Comparison of ENCODE assay signal across 8 cellular contexts in the genomic region with DNA sequence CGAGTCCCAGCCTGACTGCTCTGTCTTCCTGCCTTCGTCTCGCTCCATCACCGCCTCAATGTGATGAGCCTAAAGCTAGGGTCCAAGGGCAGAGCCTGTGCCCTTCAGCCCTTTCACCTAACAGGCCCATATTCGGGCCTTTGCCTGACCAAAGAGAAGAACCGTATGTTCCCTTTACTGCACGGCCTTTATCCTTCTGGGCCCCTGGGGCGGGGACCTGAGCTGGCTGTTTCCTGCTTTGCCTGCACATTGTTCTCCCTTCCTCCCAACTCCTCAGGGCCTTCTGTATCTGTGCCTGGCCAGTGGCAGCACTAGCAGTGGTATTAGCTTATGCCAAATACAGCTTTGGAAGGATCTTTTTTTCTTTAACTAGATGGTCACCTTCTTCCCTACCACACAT. TPM values are rescaled to one million over a fixed set of nuclear protein-coding genes. Genes with fewer than 3 reads are reported as not detected.
A peak's percentile ranks its signal among the peaks of the same experiment; 100 is the strongest.
DNase-seq lines count a peak whose midpoint lies in the region; ATAC-seq and TF ChIP-seq lines count a peak whose summit lies in the region.
"Had no signal": no experiment of that assay in that cellular context is flagged by ENCODE, and none has a peak within 500 bp of the region (broad histone marks: within the 10 kb centered on the region; RNA-seq: fewer than 3 reads in every experiment).

No MANE protein-coding gene starts in this region.

- H2BK15ac ChIP-seq in IMR-90 (ENCODE audit: low read depth, low read length) = no peak overlapping the region

- H4K20me1 ChIP-seq in IMR-90 (ENCODE audit: insufficient read depth, low read length) = no peaks in the 10 kb centered on the region; the same call in 1 of the 2 replicates

- H3K56ac ChIP-seq in IMR-90 (ENCODE audit: extremely low read depth, insufficient read depth, low read length) = no peak overlapping the region

- H3K18ac ChIP-seq in IMR-90 (ENCODE audit: low read depth, low read length) = no peak overlapping the region

- no peak overlapping the region for H3K14ac ChIP-seq in IMR-90 (replicated peaks; ENCODE audit: low read depth, low read length)

- H3K4ac ChIP-seq in IMR-90 (ENCODE audit: low read depth, low read length) = no peak overlapping the region

- DNase-seq in IMR-90 (no peak), chondrocyte (ENCODE audit: low spot score) (peak; percentile 46), pons (ENCODE audit: low spot score) (no peak)
- no peak for DNase-seq in natural killer cell treated with Interleukin-12 subunit alpha and Interleukin-12 subunit beta and Interleukin-15 and Interleukin-18, amount 100 ng/mL, for 72 hours (ENCODE audit: low spot score)
- DNase-seq: erythroblast; stimulated activated CD8-positive, alpha-beta memory T cell treated with anti-CD3 and anti-CD28 coated beads, Interleukin-4, amount 100 ng/mL, for 48 hours had no signal

- in situ Hi-C loops in IMR-90 (cut with MboI; ENCODE audit: low sequenced_read_pairs) = no loop called here

- no peak overlapping the region for H3K9ac ChIP-seq in IMR-90 (ENCODE audit: low read depth, low read length)

- no peak overlapping the region for H3K27ac Mint-ChIP-seq in chondrocyte (ENCODE audit: unreplicated experiment)
- peak overlapping the region; percentile 48 to 82 for H3K27ac Mint-ChIP-seq in natural killer cell treated with Interleukin-12 subunit alpha and Interleukin-12 subunit beta and Interleukin-15 and Interleukin-18, amount 100 ng/mL, for 72 hours

- H3K4me3 ChIP-seq in IMR-90 (ENCODE audit: insufficient read depth, low read depth, low read length) = no peak overlapping the region

- dilution Hi-C loops in IMR-90 (cut with HindIII; ENCODE audit: low sequenced_read_pairs, unreplicated experiment) = no loop called here

- H2AK5ac ChIP-seq in IMR-90 (ENCODE audit: low read depth, low read length) = no peak overlapping the region

- H3K4me1 Mint-ChIP-seq in chondrocyte (ENCODE audit: low read depth) = peaks cover 11% of the 10 kb centered on the region
- peaks cover 4 to 9% of the 10 kb centered on the region in 2 donors for H3K4me1 Mint-ChIP-seq in natural killer cell treated with Interleukin-12 subunit alpha and Interleukin-12 subunit beta and Interleukin-15 and Interleukin-18, amount 100 ng/mL, for 72 hours (ENCODE audit: low read depth in 2 of 2)

- intact Hi-C loops in IMR-90 (cut with micrococcal nuclease) = no loop called here

- TF ChIP-seq POLR2A in IMR-90 (IDR thresholded peaks at IDR 0.05; ENCODE audit: low read depth, low read length) = no peak

- no peak overlapping the region for H2AFZ ChIP-seq in IMR-90 (replicated peaks; ENCODE audit: low read length, poor library complexity)

- peaks cover 49% of the 10 kb centered on the region for H3K36me3 ChIP-seq in IMR-90 (ENCODE audit: control insufficient read depth, insufficient read depth, low read length)

- CTCF ChIA-PET in IMR-90 (lab: Yijun Ruan, JAX) = no interaction called here

- no peaks in the 10 kb centered on the region for H3K9me3 ChIP-seq in IMR-90 (ENCODE audit: control insufficient read depth, insufficient read depth, low read length)

- no peak overlapping the region for H4K8ac ChIP-seq in IMR-90 (ENCODE audit: low read depth in 2 of 2, low read length in 2 of 2)

- no peaks in the 10 kb centered on the region; the same call in 1 of the 2 replicates for H3K4me1 ChIP-seq in IMR-90 (ENCODE audit: control insufficient read depth, insufficient read depth, low read length)

- no peak for TF ChIP-seq CTCF in IMR-90 (conservative IDR thresholded peaks at IDR 0.05; ENCODE audit: low read depth, low read length)
- TF ChIP-seq CTCF in chondrocyte (IDR thresholded peaks at IDR 0.05) = no peak

- no peak for ATAC-seq in IMR-90 (ENCODE audit: low read depth)
- no peak for ATAC-seq in natural killer cell treated with Interleukin-12 subunit alpha and Interleukin-12 subunit beta and Interleukin-15 and Interleukin-18, amount 100 ng/mL, for 72 hours
- ATAC-seq in activated CD4-positive, CD25-positive, alpha-beta regulatory T cell treated with anti-CD3 and anti-CD28 coated beads, Interleukin-2, amount 50 U/mL, for 24 hours = no peak
- ATAC-seq in GM19328 (IDR thresholded peaks at IDR 0.05; ENCODE audit: unreplicated experiment) = no peak

- no peak overlapping the region for H2AK9ac ChIP-seq in IMR-90 (replicated peaks; ENCODE audit: low read depth, low read length, poor library complexity)

- no peak for TF ChIP-seq RAD21 in IMR-90 (IDR thresholded peaks at IDR 0.05; ENCODE audit: low read length)

- no peak overlapping the region for H2BK120ac ChIP-seq in IMR-90 (ENCODE audit: low read depth, low read length)

- no peaks in the 10 kb centered on the region for H3K9me3 Mint-ChIP-seq in chondrocyte (ENCODE audit: low read depth)
- no peaks in the 10 kb centered on the region for H3K9me3 Mint-ChIP-seq in natural killer cell treated with Interleukin-12 subunit alpha and Interleukin-12 subunit beta and Interleukin-15 and Interleukin-18, amount 100 ng/mL, for 72 hours

- no peak overlapping the region for H3K23ac ChIP-seq in IMR-90 (ENCODE audit: low read depth, low read length)

- no peak overlapping the region for H3K4me2 ChIP-seq in IMR-90 (ENCODE audit: low read depth, low read length)

- H3K27ac ChIP-seq in IMR-90 (ENCODE audit: insufficient read depth, low read length) = no peak overlapping the region

- peaks cover 12% of the 10 kb centered on the region for H3K9me1 ChIP-seq in IMR-90 (ENCODE audit: insufficient read depth, low read length)

- no peak overlapping the region for H3K4me3 Mint-ChIP-seq in chondrocyte (ENCODE audit: unreplicated experiment)
- H3K4me3 Mint-ChIP-seq in natural killer cell treated with Interleukin-12 subunit alpha and Interleukin-12 subunit beta and Interleukin-15 and Interleukin-18, amount 100 ng/mL, for 72 hours = no peak overlapping the region

- no peak overlapping the region for H4K91ac ChIP-seq in IMR-90 (ENCODE audit: insufficient read depth, low read depth, low read length)

- 93% methylated on average over 3 of the region's 8 CpGs; no CpG with 5 or more reads in 1 of the 2 experiments for WGBS in IMR-90 (ENCODE audit: extremely low coverage in 2 of 2, insufficient read length in 1 of 2), 2 experiments

- H3K36me3 Mint-ChIP-seq in chondrocyte (ENCODE audit: low read depth) = peaks cover 39% of the 10 kb centered on the region
- peaks cover 23% of the 10 kb centered on the region for H3K36me3 Mint-ChIP-seq in natural killer cell treated with Interleukin-12 subunit alpha and Interleukin-12 subunit beta and Interleukin-15 and Interleukin-18, amount 100 ng/mL, for 72 hours

- POLR2A ChIA-PET in IMR-90 (lab: Charles Lee; ENCODE audit: unreplicated experiment) = no interaction called here

- H3K27me3 ChIP-seq in IMR-90 (ENCODE audit: control insufficient read depth, insufficient read depth, low read length) = no peaks in the 10 kb centered on the region

- H3K79me1 ChIP-seq in IMR-90 (ENCODE audit: low read depth in 1 of 2, low read length in 2 of 2) = peaks cover 3 to 5% of the 10 kb centered on the region in 2 experiments; a peak in 1 of 4 replicates

- no peaks in the 10 kb centered on the region for H3K27me3 Mint-ChIP-seq in chondrocyte (ENCODE audit: low read depth)
- H3K27me3 Mint-ChIP-seq in natural killer cell treated with Interleukin-12 subunit alpha and Interleukin-12 subunit beta and Interleukin-15 and Interleukin-18, amount 100 ng/mL, for 72 hours = no peaks in the 10 kb centered on the region

- H2BK20ac ChIP-seq in IMR-90 (ENCODE audit: low read depth, low read length) = no peak overlapping the region

- no peak overlapping the region for H2BK5ac ChIP-seq in IMR-90 (ENCODE audit: low read depth, low read length, poor library complexity, severe bottlenecking)

- TSS peak; percentile 90 for BruUV-seq in IMR-90 (replicated peaks; lab: Mats Ljungman, UMichigan)

- H4K5ac ChIP-seq in IMR-90 (ENCODE audit: low read depth, low read length) = no peak overlapping the region

TF ChIP-seq in IMR-90, 13 proteins besides CTCF, POLR2A, EP300 and RAD21 (continues in another document):
- TF ChIP-seq MAZ (IDR thresholded peaks at IDR 0.05; ENCODE audit: borderline replicate concordance, low read depth, low read length) = no peak

RNA-seq across cellular contexts. Expression of a gene that starts 8.5 kb away (rescaled TPM):
- total RNA-seq in IMR-90 (2012; rRNA removed) (78.3 and 90.0 TPM in 2 replicates), chondrocyte (70.5 to 79.7 TPM (median 75.2 TPM) in 3 replicates)
- 112 and 117 TPM in 2 replicates for polyA plus RNA-seq in IMR-90 (2012; rRNA removed)
- 121 and 135 TPM in 2 replicates for polyA plus RNA-seq in IMR-90 (2012; cell fraction: cytosol; rRNA removed)
- 47.4 and 68.8 TPM in 2 replicates for polyA plus RNA-seq in IMR-90 (2012; cell fraction: nucleus; rRNA removed; ENCODE audit: low replicate concordance)
- total RNA-seq in natural killer cell treated with Interleukin-12 subunit alpha and Interleukin-12 subunit beta and Interleukin-15 and Interleukin-18, amount 100 ng/mL, for 72 hours = 10 to 100 TPM; 32.0 to 65.5 TPM

RNA-seq across cellular contexts. Expression of a gene that starts 14.3 kb away (rescaled TPM):
- total RNA-seq in IMR-90 (2012; rRNA removed) (4,816 and 6,155 TPM in 2 replicates), chondrocyte (1,367 to 2,282 TPM (median 2,236 TPM) in 3 replicates)
- polyA plus RNA-seq in IMR-90 (2012; rRNA removed) = 6,979 and 8,569 TPM in 2 replicates
- 4,737 and 9,751 TPM in 2 replicates for polyA plus RNA-seq in IMR-90 (2012; cell fraction: cytosol; rRNA removed)
- polyA plus RNA-seq in IMR-90 (2012; cell fraction: nucleus; rRNA removed; ENCODE audit: low replicate concordance) = 1,664 and 4,642 TPM in 2 replicates
- total RNA-seq in natural killer cell treated with Interleukin-12 subunit alpha and Interleukin-12 subunit beta and Interleukin-15 and Interleukin-18, amount 100 ng/mL, for 72 hours = 1,000 to 10,000 TPM; 1,441 to 1,555 TPM

RNA-seq across cellular contexts. Expression of a gene that starts 15.8 kb away (rescaled TPM):
- total RNA-seq in IMR-90 (2012; rRNA removed) (137 and 150 TPM in 2 replicates), chondrocyte (127 to 155 TPM (median 144 TPM) in 3 replicates)
- 153 and 157 TPM in 2 replicates for polyA plus RNA-seq in IMR-90 (2012; rRNA removed)
- 133 and 158 TPM in 2 replicates for polyA plus RNA-seq in IMR-90 (2012; cell fraction: cytosol; rRNA removed)
- polyA plus RNA-seq in IMR-90 (2012; cell fraction: nucleus; rRNA removed; ENCODE audit: low replicate concordance) = 156 and 212 TPM in 2 replicates
- 100 to 1,000 TPM in 1 of 2 donors, 10 to 100 TPM in 1; 89.3 to 120 TPM for total RNA-seq in natural killer cell treated with Interleukin-12 subunit alpha and Interleukin-12 subunit beta and Interleukin-15 and Interleukin-18, amount 100 ng/mL, for 72 hours

RNA-seq across cellular contexts. Expression of a gene that starts 25.8 kb away (rescaled TPM):
- total RNA-seq in IMR-90 (2012; rRNA removed) (3.3 and 3.6 TPM in 2 replicates), chondrocyte (5.0 to 11.2 TPM (median 8.0 TPM) in 3 replicates)
- polyA plus RNA-seq in IMR-90 (2012; rRNA removed) = 1.1 and 1.5 TPM in 2 replicates
- 0.48 and 1.1 TPM in 2 replicates for polyA plus RNA-seq in IMR-90 (2012; cell fraction: cytosol; rRNA removed)
- 1.7 and 2.8 TPM in 2 replicates for polyA plus RNA-seq in IMR-90 (2012; cell fraction: nucleus; rRNA removed; ENCODE audit: low replicate concordance)
- total RNA-seq in natural killer cell treated with Interleukin-12 subunit alpha and Interleukin-12 subunit beta and Interleukin-15 and Interleukin-18, amount 100 ng/mL, for 72 hours = 10 to 100 TPM; 11.4 to 14.9 TPM

RNA-seq across cellular contexts. Expression of a gene that starts 27.4 kb away (rescaled TPM):
- 1,119 and 1,341 TPM in 2 replicates for total RNA-seq in IMR-90 (2012; rRNA removed)
- 8,623 and 9,394 TPM in 2 replicates for polyA plus RNA-seq in IMR-90 (2012; rRNA removed)
- 2,295 and 6,760 TPM in 2 replicates for polyA plus RNA-seq in IMR-90 (2012; cell fraction: cytosol; rRNA removed)
- 409 and 2,237 TPM in 2 replicates for polyA plus RNA-seq in IMR-90 (2012; cell fraction: nucleus; rRNA removed; ENCODE audit: low replicate concordance)
- 2,552 to 3,030 TPM (median 2,631 TPM) in 3 replicates for total RNA-seq in chondrocyte
- 1,000 to 10,000 TPM; 2,363 to 2,700 TPM for total RNA-seq in natural killer cell treated with Interleukin-12 subunit alpha and Interleukin-12 subunit beta and Interleukin-15 and Interleukin-18, amount 100 ng/mL, for 72 hours
